8 cellular contexts compared by ENCODE assay signal in genomic region chr10:128124813-128125403, GRCh38. TPM values are rescaled to one million over a fixed set of nuclear protein-coding genes. Genes with fewer than 3 reads are reported as not detected.
DNase-seq lines count a peak whose midpoint lies in the region; ATAC-seq and TF ChIP-seq lines count a peak whose summit lies in the region.

No MANE protein-coding gene starts in this region.

- no peaks in the 10 kb centered on the region for H4K20me1 ChIP-seq in H9 (ENCODE audit: control insufficient read depth, insufficient read depth, insufficient read length)

- H3K36me3 Mint-ChIP-seq in H9 (ENCODE audit: insufficient read depth in 1 of 3, low read depth in 3 of 3), result peaks cover 27 to 36% (median 33%) of the 10 kb centered on the region in 3 experiments
- peaks cover 25% of the 10 kb centered on the region for H3K36me3 Mint-ChIP-seq in activated T-helper 1 cell treated with anti-CD3 and anti-CD28 coated beads, Interleukin-12 subunit alpha, Interleukin-12 subunit beta, Interleukin-2, Interleukin-4 antibody, amounts not matched to agents 30 ng/mL and 10 ng/mL and 1 ng/mL, durations not matched to agents 14 hours and 24 hours and 36 hours (ENCODE audit: low read depth)

- H4K8ac ChIP-seq in H9 (replicated peaks; ENCODE audit: insufficient read length, low read depth, low read length), result no peak overlapping the region

- H2BK5ac ChIP-seq in H9 (ENCODE audit: insufficient read length, low read length), result no peak overlapping the region

- no peak overlapping the region for H4K91ac ChIP-seq in H9 (ENCODE audit: insufficient read length, low read depth, low read length)

- H2BK120ac ChIP-seq in H9 (ENCODE audit: low read depth, low read length, poor library complexity, severe bottlenecking), result no peak overlapping the region

- peak overlapping the region; percentile 48 for H3K9ac ChIP-seq in H9 (ENCODE audit: extremely low read depth, insufficient read length, low read length)

- peaks cover 7% of the 10 kb centered on the region for H3K23me2 ChIP-seq in H9 (ENCODE audit: insufficient read length, low read depth, low read length, poor library complexity, severe bottlenecking)

- no peak for TF ChIP-seq CTCF in H9 (conservative IDR thresholded peaks at IDR 0.05)
- TF ChIP-seq CTCF in left lung (IDR thresholded peaks at IDR 0.05), result no peak

- no peak overlapping the region for H2BK20ac ChIP-seq in H9 (ENCODE audit: low read depth, low read length, poor library complexity, severe bottlenecking)

- H3K9me3 ChIP-seq in H9 (ENCODE audit: control insufficient read depth, low read depth, low read length) (no peaks in the 10 kb centered on the region), left lung (no peaks in the 10 kb centered on the region)

- H3K9me3 Mint-ChIP-seq in H9, result peaks cover 0 to 2% of the 10 kb centered on the region in 2 experiments; a peak in 1 of 5 replicates
- no peaks in the 10 kb centered on the region for H3K9me3 Mint-ChIP-seq in activated T-helper 1 cell treated with anti-CD3 and anti-CD28 coated beads, Interleukin-12 subunit alpha, Interleukin-12 subunit beta, Interleukin-2, Interleukin-4 antibody, amounts not matched to agents 30 ng/mL and 10 ng/mL and 1 ng/mL, durations not matched to agents 14 hours and 24 hours and 36 hours

- peak overlapping the region; percentile 59 to 69 for H3K4me3 ChIP-seq in left lung

- no peak overlapping the region for H3T11ph ChIP-seq in H9 (ENCODE audit: low read length)

- H3K27ac ChIP-seq in H9 (ENCODE audit: insufficient read length, low read depth, low read length), result no peak overlapping the region
- no peak overlapping the region for H3K27ac ChIP-seq in left lung

- H3K4me1 Mint-ChIP-seq in H9, result peaks cover 24 to 29% of the 10 kb centered on the region in 2 experiments
- H3K4me1 Mint-ChIP-seq in activated T-helper 1 cell treated with anti-CD3 and anti-CD28 coated beads, Interleukin-12 subunit alpha, Interleukin-12 subunit beta, Interleukin-2, Interleukin-4 antibody, amounts not matched to agents 30 ng/mL and 10 ng/mL and 1 ng/mL, durations not matched to agents 14 hours and 24 hours and 36 hours (ENCODE audit: low read depth), result peaks cover 64% of the 10 kb centered on the region

- no peaks in the 10 kb centered on the region for H3K36me3 ChIP-seq in left lung

- no peak overlapping the region for H3K14ac ChIP-seq in H9 (ENCODE audit: insufficient read depth, low read length)

- H3K27ac Mint-ChIP-seq in H9, result no peak overlapping the region; a peak in 1 of 7 replicates
- peak overlapping the region; percentile 94 for H3K27ac Mint-ChIP-seq in activated T-helper 1 cell treated with anti-CD3 and anti-CD28 coated beads, Interleukin-12 subunit alpha, Interleukin-12 subunit beta, Interleukin-2, Interleukin-4 antibody, amounts not matched to agents 30 ng/mL and 10 ng/mL and 1 ng/mL, durations not matched to agents 14 hours and 24 hours and 36 hours

- DNase-seq in AG08395 (ENCODE audit: low spot score) (peak; percentile 9), H9 (no peak), left lung (no peak), SW 1271 (lab: John Stamatoyannopoulos, UW) (no peak), putamen (ENCODE audit: low spot score) (no peak), NCI-H1694 treated with DMSO at 0.1 percent for 48 hours (lab: John Stamatoyannopoulos, UW) (no peak)
- DNase-seq in activated T-helper 1 cell treated with anti-CD3 and anti-CD28 coated beads, Interleukin-12 subunit alpha, Interleukin-12 subunit beta, Interleukin-2, Interleukin-4 antibody, amounts not matched to agents 30 ng/mL and 10 ng/mL and 1 ng/mL, durations not matched to agents 14 hours and 24 hours and 36 hours (ENCODE audit: low spot score), result no peak

- H3K18ac ChIP-seq in H9 (ENCODE audit: insufficient read length, low read depth, low read length), result no peak overlapping the region

- H3K79me1 ChIP-seq in H9 (ENCODE audit: insufficient read depth, low read depth, low read length, poor library complexity, severe bottlenecking), result peaks cover 3% of the 10 kb centered on the region

- ATAC-seq in left lung (no peak), GM19023 (IDR thresholded peaks at IDR 0.05; ENCODE audit: unreplicated experiment) (no peak)

- H3K79me2 ChIP-seq in H9 (ENCODE audit: insufficient read depth, low read length), result peaks cover 17% of the 10 kb centered on the region; the same call in 1 of the 2 replicates

- H3K4me1 ChIP-seq in H9 (ENCODE audit: insufficient read depth, low read length) (peaks cover 3% of the 10 kb centered on the region; the same call in 1 of the 2 replicates), left lung (peaks cover 15 to 43% of the 10 kb centered on the region in 2 donors)

- WGBS in H9 (ENCODE audit: extremely low coverage, insufficient read length, low lambda C conversion rate), result no CpG with 5 or more reads among the region's 11 CpGs

- H3K27me3 ChIP-seq in H9 (ENCODE audit: insufficient read depth, low read length) (no peaks in the 10 kb centered on the region), left lung (peaks cover 0 to 43% of the 10 kb centered on the region in 2 donors)

- H2AFZ ChIP-seq in H9 (ENCODE audit: low read length), result no peak overlapping the region

- H2AK5ac ChIP-seq in H9 (ENCODE audit: insufficient read length, low read length), result no peak overlapping the region

- H4K5ac ChIP-seq in H9 (ENCODE audit: insufficient read length, low read depth, low read length), result no peak overlapping the region

- no peak overlapping the region for H2BK12ac ChIP-seq in H9 (ENCODE audit: insufficient read length, low read depth, low read length)

- no peak overlapping the region for H3K23ac ChIP-seq in H9 (ENCODE audit: insufficient read length, low read depth, low read length)

- H2BK15ac ChIP-seq in H9 (ENCODE audit: low read depth, low read length), result no peak overlapping the region

- intact Hi-C loops in activated T-helper 1 cell treated with anti-CD3 and anti-CD28 coated beads, Interleukin-12 subunit alpha, Interleukin-12 subunit beta, Interleukin-2, Interleukin-4 antibody, amounts not matched to agents 30 ng/mL and 10 ng/mL and 1 ng/mL, durations not matched to agents 14 hours and 24 hours and 36 hours (cut with micrococcal nuclease), result loop anchor here (1.0 to 5.0 kb wide), 3 partner anchors 9 to 1342 kb away; partner anchors contain the start of gene MGMT
- intact Hi-C loops in left lung (cut with DNase I), result no loop called here

- peak overlapping the region; percentile 45 for H3K4me2 ChIP-seq in H9 (ENCODE audit: insufficient read depth, insufficient read length, low read length)

- no peak overlapping the region for H3K56ac ChIP-seq in H9 (ENCODE audit: insufficient read length, low read depth, low read length)

- no peak overlapping the region for H3K4ac ChIP-seq in H9 (ENCODE audit: low read depth, low read length)

- no peaks in the 10 kb centered on the region; the same call in 1 of the 2 replicates for H3K27me3 Mint-ChIP-seq in H9 (ENCODE audit: low read depth)
- no peaks in the 10 kb centered on the region for H3K27me3 Mint-ChIP-seq in activated T-helper 1 cell treated with anti-CD3 and anti-CD28 coated beads, Interleukin-12 subunit alpha, Interleukin-12 subunit beta, Interleukin-2, Interleukin-4 antibody, amounts not matched to agents 30 ng/mL and 10 ng/mL and 1 ng/mL, durations not matched to agents 14 hours and 24 hours and 36 hours (ENCODE audit: insufficient read depth)

- peak overlapping the region; percentile 86 to 95 for H3K4me3 Mint-ChIP-seq in H9
- peak overlapping the region; percentile 98 for H3K4me3 Mint-ChIP-seq in activated T-helper 1 cell treated with anti-CD3 and anti-CD28 coated beads, Interleukin-12 subunit alpha, Interleukin-12 subunit beta, Interleukin-2, Interleukin-4 antibody, amounts not matched to agents 30 ng/mL and 10 ng/mL and 1 ng/mL, durations not matched to agents 14 hours and 24 hours and 36 hours

RNA-seq across cellular contexts. Expression of gene MKI67, which starts 1.3 kb away (rescaled TPM):
- total RNA-seq in H9 (2021) (99.0 and 108 TPM in 2 replicates), left lung (10 to 100 TPM in 1 of 2 donors, 1 to 10 TPM in 1; 6.9 to 21.5 TPM)
- total RNA-seq in activated T-helper 1 cell treated with anti-CD3 and anti-CD28 coated beads, Interleukin-12 subunit alpha, Interleukin-12 subunit beta, Interleukin-2, Interleukin-4 antibody, amounts not matched to agents 30 ng/mL and 10 ng/mL and 1 ng/mL, durations not matched to agents 14 hours and 24 hours and 36 hours, result 141 and 159 TPM in 2 replicates
